ENCODE assay signal across 9 cellular contexts in genomic region chrX:36898301-36898700, GRCh38.
DNase-seq lines count a peak whose midpoint lies in the region; ATAC-seq and TF ChIP-seq lines count a peak whose summit lies in the region.
"Had no signal": no experiment of that assay in that cellular context is flagged by ENCODE, and none has a peak within 500 bp of the region (broad histone marks: within the 10 kb centered on the region; RNA-seq: fewer than 3 reads in every experiment).

No MANE protein-coding gene starts in this region.

- POLR2A ChIA-PET in activated CD4-positive, alpha-beta memory T cell treated with anti-CD3 and anti-CD28 coated beads, Interleukin-2, amount 10 ng/mL, durations not matched to agents 7 days and 5 days (lab: Charles Lee) = no interaction called here

- H3K9me3 ChIP-seq in left ventricle myocardium inferior (replicated peaks) (no peaks in the 10 kb centered on the region), heart right ventricle (no peaks in the 10 kb centered on the region)

- H3K4me3 ChIP-seq in left ventricle myocardium inferior = no peak overlapping the region
- no peak overlapping the region for H3K4me3 ChIP-seq in heart right ventricle
- no peak overlapping the region for H3K4me3 ChIP-seq in KMS-11 (IDR thresholded peaks at IDR 0.05; ENCODE audit: insufficient read depth, low read depth, low read length)

- H3K27me3 ChIP-seq in left ventricle myocardium inferior (ENCODE audit: low read depth) (no peaks in the 10 kb centered on the region), heart right ventricle (peaks cover 0 to 6% (median 0%) of the 10 kb centered on the region in 7 donors), KMS-11 (ENCODE audit: insufficient read depth, low read depth) (no peaks in the 10 kb centered on the region)

- TF ChIP-seq CTCF in left ventricle myocardium inferior (IDR thresholded peaks at IDR 0.05; ENCODE audit: borderline replicate concordance) = peak; percentile 17
- peak in 2 of 9 donors; percentile 8 to 43 for TF ChIP-seq CTCF in heart right ventricle (IDR thresholded peaks at IDR 0.05)
- TF ChIP-seq CTCF in KMS-11 (conservative IDR thresholded peaks at IDR 0.05; ENCODE audit: low read depth, low read length) = peak; percentile 24; the same call in 1 of the 2 replicates

- H2AFZ ChIP-seq in KMS-11 (ENCODE audit: low read depth) = no peak overlapping the region

- H3K4me1 ChIP-seq in left ventricle myocardium inferior (no peaks in the 10 kb centered on the region), heart right ventricle (no peaks in the 10 kb centered on the region), KMS-11 (ENCODE audit: low read depth, poor library complexity, severe bottlenecking) (no peaks in the 10 kb centered on the region)

- CTCF ChIA-PET in activated CD4-positive, alpha-beta memory T cell treated with anti-CD3 and anti-CD28 coated beads, Interleukin-2, amount 10 ng/mL, durations not matched to agents 7 days and 5 days (lab: Charles Lee) = no interaction called here

- no peaks in the 10 kb centered on the region for H4K20me1 ChIP-seq in KMS-11 (ENCODE audit: insufficient read depth)

- H3K36me3 Mint-ChIP-seq in activated CD4-positive, alpha-beta memory T cell treated with anti-CD3 and anti-CD28 coated beads, Interleukin-2, amount 10 ng/mL, durations not matched to agents 7 days and 5 days (ENCODE audit: low read depth) = no peaks in the 10 kb centered on the region

- DNase-seq in left ventricle myocardium inferior (no peak), heart right ventricle (no peak), dermis blood vessel endothelial cell (peak; percentile 19), posterior vena cava (ENCODE audit: low spot score) (no peak)
- no peak for DNase-seq in activated CD4-positive, alpha-beta memory T cell treated with anti-CD3 and anti-CD28 coated beads, Interleukin-2, amount 10 ng/mL, durations not matched to agents 7 days and 5 days
- DNase-seq in activated T-cell treated with anti-CD3 and anti-CD28 coated beads, Interleukin-2, amount 50 U/mL, for 48 hours = no peak

- H3K27me3 Mint-ChIP-seq in activated CD4-positive, alpha-beta memory T cell treated with anti-CD3 and anti-CD28 coated beads, Interleukin-2, amount 10 ng/mL, durations not matched to agents 7 days and 5 days = no peaks in the 10 kb centered on the region

- H3K9me3 Mint-ChIP-seq in activated CD4-positive, alpha-beta memory T cell treated with anti-CD3 and anti-CD28 coated beads, Interleukin-2, amount 10 ng/mL, durations not matched to agents 7 days and 5 days = no peaks in the 10 kb centered on the region
- H3K9me3 Mint-ChIP-seq: T-helper 1 cell treated with Interleukin-12 subunit alpha and Interleukin-12 subunit beta and Interleukin-4 antibody, amounts not matched to agents 30 μg/mL and 1 μg/mL, for 36 hours had no signal

- no peaks in the 10 kb centered on the region for H3K36me3 ChIP-seq in left ventricle myocardium inferior
- H3K36me3 ChIP-seq in heart right ventricle = no peaks in the 10 kb centered on the region
- no peaks in the 10 kb centered on the region for H3K36me3 ChIP-seq in KMS-11 (ENCODE audit: insufficient read depth)

- H3K9ac ChIP-seq in KMS-11 = no peak overlapping the region

- intact Hi-C loops in left ventricle myocardium inferior (cut with micrococcal nuclease) (no loop called here), heart right ventricle (cut with DNase I) (no loop called here), posterior vena cava (cut with DNase I) (no loop called here)

- H3K4me1 Mint-ChIP-seq in activated CD4-positive, alpha-beta memory T cell treated with anti-CD3 and anti-CD28 coated beads, Interleukin-2, amount 10 ng/mL, durations not matched to agents 7 days and 5 days = no peaks in the 10 kb centered on the region

- 38 to 45% methylated on average over 3 of the region's 3 CpGs for WGBS in heart right ventricle, 2 donors

- H3K79me2 ChIP-seq in KMS-11 (ENCODE audit: insufficient read depth, low read depth) = no peaks in the 10 kb centered on the region

- H3K4me2 ChIP-seq in KMS-11 = no peak overlapping the region

- no peak for ATAC-seq in heart right ventricle
- no peak for ATAC-seq in HG03469 (IDR thresholded peaks at IDR 0.05; ENCODE audit: unreplicated experiment)

- no peak overlapping the region for H3K27ac Mint-ChIP-seq in activated CD4-positive, alpha-beta memory T cell treated with anti-CD3 and anti-CD28 coated beads, Interleukin-2, amount 10 ng/mL, durations not matched to agents 7 days and 5 days
- H3K27ac Mint-ChIP-seq: T-helper 1 cell treated with Interleukin-12 subunit alpha and Interleukin-12 subunit beta and Interleukin-4 antibody, amounts not matched to agents 30 μg/mL and 1 μg/mL, for 36 hours had no signal

- no peak overlapping the region for H3K4me3 Mint-ChIP-seq in activated CD4-positive, alpha-beta memory T cell treated with anti-CD3 and anti-CD28 coated beads, Interleukin-2, amount 10 ng/mL, durations not matched to agents 7 days and 5 days
- H3K4me3 Mint-ChIP-seq: T-helper 1 cell treated with Interleukin-12 subunit alpha and Interleukin-12 subunit beta and Interleukin-4 antibody, amounts not matched to agents 30 μg/mL and 1 μg/mL, for 36 hours had no signal

- no peak overlapping the region for H3K27ac ChIP-seq in left ventricle myocardium inferior (replicated peaks)
- no peak overlapping the region for H3K27ac ChIP-seq in heart right ventricle
- no peak overlapping the region for H3K27ac ChIP-seq in KMS-11
